1 cellular context compared by ENCODE assay signal in genomic region chr4:139279723-139280620, GRCh38.
A peak's percentile ranks its signal among the peaks of the same experiment; 100 is the strongest.
TF ChIP-seq lines count a peak whose summit lies in the region.

Gene MGARP (minus strand): TSS chr4:139280225. CDS start chr4:139280158, 67 bp downstream.

TF ChIP-seq in WTC11, 78 proteins besides CTCF, POLR2A, EP300 and RAD21 (continued from another document):
- TF ChIP-seq TCF7 (CRISPR knock-in tag; IDR thresholded peaks at IDR 0.05; ENCODE audit: low read depth), result no peak
- TF ChIP-seq SP1 (CRISPR knock-in tag; conservative IDR thresholded peaks at IDR 0.05), result peak; percentile 50; the same call in 1 of the 2 replicates
- peak; percentile 40 for TF ChIP-seq ZNF423 (CRISPR knock-in tag; IDR thresholded peaks at IDR 0.05)
- no peak for TF ChIP-seq MAX (CRISPR knock-in tag; IDR thresholded peaks at IDR 0.05)
- TF ChIP-seq ZNF532 (CRISPR knock-in tag; IDR thresholded peaks at IDR 0.05; ENCODE audit: borderline replicate concordance), result no peak
- no peak for TF ChIP-seq TEAD4 (CRISPR knock-in tag; IDR thresholded peaks at IDR 0.05)
- TF ChIP-seq ZNF263 (CRISPR knock-in tag; IDR thresholded peaks at IDR 0.05; ENCODE audit: low read depth), result no peak
- TF ChIP-seq ZNF416 (CRISPR knock-in tag; IDR thresholded peaks at IDR 0.05), result no peak
- TF ChIP-seq ATF6 (CRISPR knock-in tag; IDR thresholded peaks at IDR 0.05), result no peak
- TF ChIP-seq TP53 (CRISPR knock-in tag; IDR thresholded peaks at IDR 0.05), result 0 out of 2 replicates have a peak, but pooled peaks have one; percentile 58
- no peak for TF ChIP-seq ZNF121 (CRISPR knock-in tag; IDR thresholded peaks at IDR 0.05)
- no peak for TF ChIP-seq ZMAT4 (CRISPR knock-in tag; IDR thresholded peaks at IDR 0.05)
- TF ChIP-seq FOXK1 (CRISPR knock-in tag; IDR thresholded peaks at IDR 0.05), result no peak
- TF ChIP-seq FOXP1 (CRISPR knock-in tag; IDR thresholded peaks at IDR 0.05; ENCODE audit: borderline replicate concordance), result peak; percentile 51; the same call in 1 of the 2 replicates
- 0 out of 2 replicates have a peak, but pooled peaks have one; percentile 23 for TF ChIP-seq ESRRA (CRISPR knock-in tag; IDR thresholded peaks at IDR 0.05; ENCODE audit: borderline replicate concordance)
- TF ChIP-seq CBFB (CRISPR knock-in tag; IDR thresholded peaks at IDR 0.05; ENCODE audit: low read depth), result no peak
- no peak for TF ChIP-seq FOXJ3 (CRISPR knock-in tag; IDR thresholded peaks at IDR 0.05; ENCODE audit: borderline replicate concordance)
- no peak for TF ChIP-seq NFATC4 (CRISPR knock-in tag; IDR thresholded peaks at IDR 0.05)
- TF ChIP-seq CDX4 (CRISPR knock-in tag; IDR thresholded peaks at IDR 0.05; ENCODE audit: borderline replicate concordance), result no peak
- no peak for TF ChIP-seq PRRX2 (CRISPR knock-in tag; IDR thresholded peaks at IDR 0.05)
- no peak for TF ChIP-seq NFE2L1 (CRISPR knock-in tag; IDR thresholded peaks at IDR 0.05)
- TF ChIP-seq IRF2 (CRISPR knock-in tag; IDR thresholded peaks at IDR 0.05; ENCODE audit: borderline replicate concordance, low read depth), result no peak
- TF ChIP-seq ZNF219 (CRISPR knock-in tag; IDR thresholded peaks at IDR 0.05; ENCODE audit: borderline replicate concordance), result no peak
- no peak for TF ChIP-seq IRF1 (CRISPR knock-in tag; IDR thresholded peaks at IDR 0.05)
- TF ChIP-seq AR (CRISPR knock-in tag; IDR thresholded peaks at IDR 0.05), result no peak
- no peak for TF ChIP-seq SMAD4 (CRISPR knock-in tag; IDR thresholded peaks at IDR 0.05)
- TF ChIP-seq NFYB (CRISPR knock-in tag; conservative IDR thresholded peaks at IDR 0.05; ENCODE audit: low read depth), result no peak
- TF ChIP-seq MLX (CRISPR knock-in tag; IDR thresholded peaks at IDR 0.05), result no peak
- peak; percentile 62; the same call in 1 of the 2 replicates for TF ChIP-seq ETV6 (CRISPR knock-in tag; IDR thresholded peaks at IDR 0.05)
- no peak for TF ChIP-seq ZNF425 (CRISPR knock-in tag; conservative IDR thresholded peaks at IDR 0.05)
- TF ChIP-seq ZBTB21 (CRISPR knock-in tag; IDR thresholded peaks at IDR 0.05; ENCODE audit: borderline replicate concordance), result 0 out of 2 replicates have a peak, but pooled peaks have one; percentile 17
- no peak for TF ChIP-seq E2F1 (CRISPR knock-in tag; IDR thresholded peaks at IDR 0.05)
